19 cellular contexts compared by ENCODE assay signal in genomic region chr16:89242795-89243200, GRCh38. TPM values are rescaled to one million over a fixed set of nuclear protein-coding genes. Genes with fewer than 3 reads are reported as not detected.
DNase-seq lines count a peak whose midpoint lies in the region; ATAC-seq and TF ChIP-seq lines count a peak whose summit lies in the region.
"Had no signal": no experiment of that assay in that cellular context is flagged by ENCODE, and none has a peak within 500 bp of the region (broad histone marks: within the 10 kb centered on the region; RNA-seq: fewer than 3 reads in every experiment).

No MANE protein-coding gene starts in this region.

- H3K9me3 Mint-ChIP-seq in endodermal cell = peaks cover 11% of the 10 kb centered on the region

- no peak overlapping the region for H3K9ac ChIP-seq in BLaER1 treated with 17β-estradiol and CSF1 and Interleukin-3, amounts not matched to agents 10 nM and 100 nM
- H3K9ac ChIP-seq in endodermal cell (ENCODE audit: extremely low read depth, low read length, poor library complexity, severe bottlenecking) = no peak overlapping the region

- peak; percentile 15 for DNase-seq in DMS53 (lab: John Stamatoyannopoulos, UW)
- DNase-seq in DMS53 treated with DMSO at 0.1 percent for 48 hours (lab: John Stamatoyannopoulos, UW; ENCODE audit: unreplicated experiment) = no peak
- no peak for DNase-seq in T-helper 17 cell
- peak; percentile 60 for DNase-seq in endodermal cell
- no peak for DNase-seq in DMS153 treated with DMSO at 0.1 percent for 48 hours (lab: John Stamatoyannopoulos, UW; ENCODE audit: unreplicated experiment)
- DNase-seq in NCI-H2107 treated with DMSO at 0.1 percent for 48 hours (lab: John Stamatoyannopoulos, UW; ENCODE audit: unreplicated experiment) = no peak
- DNase-seq in CD1c-positive myeloid dendritic cell (ENCODE audit: extremely low spot score) = no peak
- DNase-seq: dorsolateral prefrontal cortex, esophagus squamous epithelium, heart right ventricle, Karpas-422, NCI-H1436 treated with DMSO at 0.1 percent for 48 hours, NCI-H446 treated with DMSO at 0.1 percent for 48 hours had no signal

- WGBS in endodermal cell (ENCODE audit: insufficient coverage in 1 of 2, insufficient read length in 1 of 2), 2 experiments = 70 to 81% methylated on average over 7 to 12 of the region's 12 CpGs

- H3K4me1 ChIP-seq in BLaER1 treated with 17β-estradiol and CSF1 and Interleukin-3, amounts not matched to agents 10 nM and 100 nM = peaks cover 12 to 46% (median 27%) of the 10 kb centered on the region in 10 experiments
- H3K4me1 ChIP-seq in endodermal cell (ENCODE audit: control insufficient read depth, insufficient read depth, low read length) = no peaks in the 10 kb centered on the region
- H3K4me1 ChIP-seq: prostate gland had no signal

- peaks cover 9% of the 10 kb centered on the region for H3K4me1 Mint-ChIP-seq in T-helper 17 cell
- no peaks in the 10 kb centered on the region for H3K4me1 Mint-ChIP-seq in endodermal cell

- peak overlapping the region; percentile 57 for H3K4me3 Mint-ChIP-seq in T-helper 17 cell
- H3K4me3 Mint-ChIP-seq in endodermal cell = peak overlapping the region; percentile 21

- H3K27ac ChIP-seq in BLaER1 treated with 17β-estradiol and CSF1 and Interleukin-3, amounts not matched to agents 10 nM and 100 nM = 0 out of 22 replicates have a peak overlapping the region, but pooled peaks of 1 of the 11 experiments have one; percentile 10
- no peak overlapping the region for H3K27ac ChIP-seq in endodermal cell (ENCODE audit: low read depth, low read length)
- H3K27ac ChIP-seq: 22Rv1, dorsolateral prefrontal cortex, esophagus squamous epithelium, heart right ventricle, HL-60, prostate gland had no signal

- no peaks in the 10 kb centered on the region for H4K20me1 ChIP-seq in BLaER1 treated with 17β-estradiol and CSF1 and Interleukin-3, amounts not matched to agents 10 nM and 100 nM

- peaks cover 0 to 9% (median 0%) of the 10 kb centered on the region in 11 experiments; a peak in 2 of 22 replicates for H3K9me3 ChIP-seq in BLaER1 treated with 17β-estradiol and CSF1 and Interleukin-3, amounts not matched to agents 10 nM and 100 nM (replicated peaks in 1 of 11)
- no peaks in the 10 kb centered on the region for H3K9me3 ChIP-seq in T-helper 17 cell (ENCODE audit: control insufficient read depth, low read length, poor library complexity, severe bottlenecking)
- peaks cover 6% of the 10 kb centered on the region for H3K9me3 ChIP-seq in endodermal cell (ENCODE audit: control insufficient read depth, low read length)
- H3K9me3 ChIP-seq: esophagus squamous epithelium, heart right ventricle, prostate gland had no signal

- H3K4me3 ChIP-seq in BLaER1 treated with 17β-estradiol and CSF1 and Interleukin-3, amounts not matched to agents 10 nM and 100 nM = no peak overlapping the region
- no peak overlapping the region for H3K4me3 ChIP-seq in endodermal cell (ENCODE audit: low read length)
- H3K4me3 ChIP-seq: dorsolateral prefrontal cortex, esophagus squamous epithelium, heart right ventricle, prostate gland had no signal

- peak overlapping the region in 7 of 11 experiments; percentile 17 to 99 (median 29); a peak in 10 of 22 replicates for H3K4me2 ChIP-seq in BLaER1 treated with 17β-estradiol and CSF1 and Interleukin-3, amounts not matched to agents 10 nM and 100 nM

- no peak for ATAC-seq in T-helper 17 cell
- ATAC-seq: heart right ventricle, Panc1 had no signal

- no peaks in the 10 kb centered on the region for H3K27me3 Mint-ChIP-seq in T-helper 17 cell
- H3K27me3 Mint-ChIP-seq in endodermal cell (ENCODE audit: insufficient read depth) = peaks cover 17% of the 10 kb centered on the region

- H3K27me3 ChIP-seq in BLaER1 treated with 17β-estradiol and CSF1 and Interleukin-3, amounts not matched to agents 10 nM and 100 nM = no peaks in the 10 kb centered on the region
- peaks cover 5% of the 10 kb centered on the region for H3K27me3 ChIP-seq in endodermal cell (ENCODE audit: control insufficient read depth, insufficient read depth, low read length, poor library complexity, severe bottlenecking)
- H3K27me3 ChIP-seq: dorsolateral prefrontal cortex, esophagus squamous epithelium had no signal

- no peaks in the 10 kb centered on the region for H3K36me3 ChIP-seq in BLaER1 treated with 17β-estradiol and CSF1 and Interleukin-3, amounts not matched to agents 10 nM and 100 nM
- H3K36me3 ChIP-seq in endodermal cell (ENCODE audit: control insufficient read depth, insufficient read depth, low read length) = no peaks in the 10 kb centered on the region
- H3K36me3 ChIP-seq: esophagus squamous epithelium, heart right ventricle, prostate gland had no signal

- H3K27ac Mint-ChIP-seq in T-helper 17 cell (peak overlapping the region; percentile 98), endodermal cell (no peak overlapping the region)

- TF ChIP-seq CTCF in endodermal cell (conservative IDR thresholded peaks at IDR 0.05) = no peak

- H3K36me3 Mint-ChIP-seq in T-helper 17 cell (ENCODE audit: low read depth) (no peaks in the 10 kb centered on the region), endodermal cell (ENCODE audit: low read depth) (peaks cover 4% of the 10 kb centered on the region)

RNA-seq across cellular contexts. Expression of gene ZNF778, which starts 25.3 kb away (rescaled TPM):
- total RNA-seq in T-helper 17 cell (1 to 10 TPM; 4.1 to 8.1 TPM), endodermal cell (10 to 100 TPM; 13.0 to 16.3 TPM)
- 12.3 TPM for polyA plus RNA-seq in endodermal cell (2013, experiment 1 of 2)
- 12.5 TPM for polyA plus RNA-seq in endodermal cell (2013, experiment 2 of 2)

RNA-seq across cellular contexts. Expression of gene SLC22A31, which starts 42.5 kb away (rescaled TPM):
- under 1 TPM; 0.52 to 0.76 TPM for total RNA-seq in T-helper 17 cell
- 10 to 100 TPM in 1 of 2 donors, 1 to 10 TPM in 1; 9.7 to 33.9 TPM for total RNA-seq in endodermal cell
- 1.7 TPM for polyA plus RNA-seq in endodermal cell (2013, experiment 1 of 2)
- 1.6 TPM for polyA plus RNA-seq in endodermal cell (2013, experiment 2 of 2)
- total RNA-seq: esophagus squamous epithelium, mononuclear cell had no signal

Comparison
In these comparisons a context has a peak if more than half of its experiments do, and no peak if none do; other contexts are left out.
1. DNase-seq: peak in DMS53 (single experiment) and endodermal cell (single experiment); none in DMS53 treated with DMSO at 0.1 percent for 48 hours (single experiment), T-helper 17 cell (0 of 3), DMS153 treated with DMSO at 0.1 percent for 48 hours (single experiment), NCI-H2107 treated with DMSO at 0.1 percent for 48 hours (single experiment) and CD1c-positive myeloid dendritic cell (single experiment).
2. RNA of gene SLC22A31, which starts 42.5 kb away (total RNA-seq): 9.7 to 33.9 TPM in endodermal cell; 0.52 to 0.76 TPM in T-helper 17 cell; every median in the first group is over 4 times any median in the second.